In the genomic region with DNA sequence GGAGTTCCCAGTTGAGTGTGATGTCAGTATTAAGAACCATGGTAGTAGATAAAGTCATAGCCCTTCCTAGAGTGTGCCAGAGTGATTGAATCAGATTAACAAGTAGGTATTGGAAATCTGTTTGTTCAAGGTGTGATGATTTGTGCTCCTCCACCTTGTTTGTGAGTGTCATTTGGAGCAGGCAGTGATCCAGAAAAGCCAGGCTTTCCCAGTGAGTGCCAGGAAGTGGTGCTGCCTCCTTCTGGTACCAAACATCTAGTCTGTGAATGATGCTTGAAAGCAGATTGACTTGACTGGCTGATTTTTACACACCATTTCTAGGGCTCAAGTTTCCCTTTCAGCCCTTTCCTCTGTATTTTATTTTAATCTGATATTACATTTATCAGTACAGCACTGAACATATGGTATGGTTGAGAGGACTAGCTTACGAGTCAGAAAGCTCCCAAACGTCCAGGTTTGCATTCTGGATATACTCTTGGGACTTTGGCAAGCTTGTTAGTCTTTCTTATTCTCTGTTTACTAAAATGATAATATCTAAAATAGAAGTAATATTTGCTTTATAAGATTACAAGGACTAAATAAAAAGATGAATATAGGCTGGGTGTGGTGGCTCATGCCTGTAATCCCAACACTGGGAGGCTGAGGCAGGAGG, we compare ENCODE assay signal across 12 cellular contexts.
DNase-seq lines count a peak whose midpoint lies in the region; TF ChIP-seq lines count a peak whose summit lies in the region.
"Had no signal": no experiment of that assay in that cellular context is flagged by ENCODE, and none has a peak within 500 bp of the region (broad histone marks: within the 10 kb centered on the region; RNA-seq: fewer than 3 reads in every experiment).

No MANE protein-coding gene starts in this region.

- H3K36me3 ChIP-seq in Loucy (ENCODE audit: insufficient read depth, low read length) (no peaks in the 10 kb centered on the region), neural progenitor cell (no peaks in the 10 kb centered on the region), trophoblast cell (ENCODE audit: control insufficient read depth in 1 of 2, insufficient read depth in 2 of 2, low read length in 2 of 2) (peaks cover 0 to 5% of the 10 kb centered on the region in 2 experiments)
- H3K36me3 ChIP-seq: neutrophil, transverse colon had no signal

- no peak overlapping the region for H4K8ac ChIP-seq in trophoblast cell (ENCODE audit: low read depth, low read length)

- peak; percentile 15 for DNase-seq in DMS53 (lab: John Stamatoyannopoulos, UW)
- DNase-seq in DMS53 treated with DMSO at 0.1 percent for 48 hours (lab: John Stamatoyannopoulos, UW; ENCODE audit: unreplicated experiment) = no peak
- peak; percentile 49 for DNase-seq in choroid plexus epithelial cell (ENCODE audit: low read depth)
- DNase-seq in neural progenitor cell (ENCODE audit: low spot score) = peak; percentile 23
- DNase-seq in kidney glomerular epithelial cell (lab: John Stamatoyannopoulos, UW) = no peak
- DNase-seq in trophoblast cell = no peak
- DNase-seq in NCI-H1930 (lab: John Stamatoyannopoulos, UW) = no peak
- DNase-seq: activated T-cell treated with anti-CD3 and anti-CD28 coated beads, Interleukin-2, amount 50 U/mL, for 4 hours; NCI-H774; transverse colon had no signal

- H3K18ac ChIP-seq in trophoblast cell (ENCODE audit: low read length) = no peak overlapping the region

- H3K4me1 ChIP-seq in Loucy (ENCODE audit: insufficient read depth, low read length, poor library complexity, severe bottlenecking) (no peaks in the 10 kb centered on the region), neural progenitor cell (peaks cover 4% of the 10 kb centered on the region), trophoblast cell (ENCODE audit: control insufficient read depth in 1 of 2, insufficient read depth in 2 of 2, low read length in 2 of 2) (no peaks in the 10 kb centered on the region)

- H3K27ac ChIP-seq in neural progenitor cell = no peak overlapping the region
- H3K27ac ChIP-seq in trophoblast cell (ENCODE audit: low read depth, low read length) = no peak overlapping the region
- H3K27ac ChIP-seq: neutrophil, transverse colon had no signal

- H3K36me3 Mint-ChIP-seq in neural progenitor cell = peaks cover 3% of the 10 kb centered on the region

- no peaks in the 10 kb centered on the region for H3K27me3 ChIP-seq in Loucy (ENCODE audit: insufficient read depth, low read length, poor library complexity, severe bottlenecking)
- H3K27me3 ChIP-seq in neural progenitor cell = no peaks in the 10 kb centered on the region
- H3K27me3 ChIP-seq in trophoblast cell (ENCODE audit: insufficient read depth, low read length) = no peaks in the 10 kb centered on the region
- H3K27me3 ChIP-seq: neutrophil, transverse colon had no signal

- H3K14ac ChIP-seq in trophoblast cell (ENCODE audit: low read length) = no peak overlapping the region

- no peak overlapping the region for H2BK12ac ChIP-seq in trophoblast cell (ENCODE audit: low read length)

- no peaks in the 10 kb centered on the region for H3K9me3 ChIP-seq in Loucy (ENCODE audit: insufficient read depth, low read depth, low read length)
- H3K9me3 ChIP-seq in neural progenitor cell (ENCODE audit: low read depth) = no peaks in the 10 kb centered on the region
- no peaks in the 10 kb centered on the region for H3K9me3 ChIP-seq in trophoblast cell (ENCODE audit: insufficient read depth, low read depth, low read length)
- H3K9me3 ChIP-seq: neutrophil, transverse colon had no signal

- no peak overlapping the region for H3K4ac ChIP-seq in trophoblast cell (ENCODE audit: low read depth, low read length)

- H3K4me1 Mint-ChIP-seq in neural progenitor cell = peaks cover 33% of the 10 kb centered on the region

- H4K20me1 ChIP-seq in Loucy (ENCODE audit: insufficient read depth, low read length, poor library complexity, severe bottlenecking) = no peaks in the 10 kb centered on the region
- H4K20me1 ChIP-seq in neural progenitor cell (ENCODE audit: low read depth) = no peaks in the 10 kb centered on the region

- no peak overlapping the region for H2BK120ac ChIP-seq in trophoblast cell (ENCODE audit: insufficient read depth, low read length, poor library complexity)

- no peak overlapping the region for H3K4me3 Mint-ChIP-seq in neural progenitor cell
- H3K4me3 Mint-ChIP-seq: activated T-cell treated with anti-CD3 and anti-CD28 coated beads, Interleukin-2, amount 50 U/mL, for 4 hours had no signal

- TF ChIP-seq CTCF in Loucy (conservative IDR thresholded peaks at IDR 0.05; ENCODE audit: low read length) = peak; percentile 49
- peak; percentile 63 for TF ChIP-seq CTCF in choroid plexus epithelial cell (conservative IDR thresholded peaks at IDR 0.05; ENCODE audit: low read depth, low read length)
- peak; percentile 31 for TF ChIP-seq CTCF in neural progenitor cell (IDR thresholded peaks at IDR 0.05)

- no peak overlapping the region for H3K27ac Mint-ChIP-seq in neural progenitor cell

- H2AK5ac ChIP-seq in trophoblast cell (ENCODE audit: low read length) = no peak overlapping the region

- H3K4me3 ChIP-seq in Loucy (ENCODE audit: low read length, poor library complexity, severe bottlenecking) = no peak overlapping the region
- no peak overlapping the region for H3K4me3 ChIP-seq in choroid plexus epithelial cell (ENCODE audit: low read depth, low read length)
- H3K4me3 ChIP-seq in neural progenitor cell = no peak overlapping the region
- H3K4me3 ChIP-seq in trophoblast cell (ENCODE audit: low read depth, low read length) = no peak overlapping the region
- H3K4me3 ChIP-seq: transverse colon had no signal

- H2AFZ ChIP-seq in Loucy (ENCODE audit: low read length) = peak overlapping the region; percentile 33
- no peak overlapping the region for H2AFZ ChIP-seq in neural progenitor cell (replicated peaks)
- no peak overlapping the region for H2AFZ ChIP-seq in trophoblast cell (ENCODE audit: insufficient read depth, low read length, poor library complexity)

- H3F3A ChIP-seq in Loucy (ENCODE audit: low read depth) (no peaks in the 10 kb centered on the region), neural progenitor cell (ENCODE audit: low read depth) (peaks cover 12% of the 10 kb centered on the region)

- no peaks in the 10 kb centered on the region for H3K9me2 ChIP-seq in Loucy (replicated peaks; ENCODE audit: low read depth, low read length)

- no CpG with 5 or more reads among the region's 2 CpGs for WGBS in trophoblast cell (ENCODE audit: extremely low coverage, insufficient coverage, insufficient read length)

- H4K12ac ChIP-seq in trophoblast cell (ENCODE audit: low read depth, low read length) = no peak overlapping the region

- H3K79me2 ChIP-seq in Loucy (ENCODE audit: insufficient read depth, low read length) = no peaks in the 10 kb centered on the region
- no peaks in the 10 kb centered on the region for H3K79me2 ChIP-seq in neural progenitor cell (ENCODE audit: low read depth)
- no peaks in the 10 kb centered on the region for H3K79me2 ChIP-seq in trophoblast cell (ENCODE audit: control insufficient read depth, insufficient read depth, low read length, poor library complexity)

- no peaks in the 10 kb centered on the region for H3K27me3 Mint-ChIP-seq in neural progenitor cell (ENCODE audit: insufficient read depth, low read depth)

- H3K9me3 Mint-ChIP-seq in neural progenitor cell = no peaks in the 10 kb centered on the region
- H3K9me3 Mint-ChIP-seq: activated T-cell treated with anti-CD3 and anti-CD28 coated beads, Interleukin-2, amount 50 U/mL, for 4 hours had no signal

- H2BK5ac ChIP-seq in trophoblast cell (ENCODE audit: low read depth, low read length, poor library complexity) = no peak overlapping the region

- no peak overlapping the region for H3K4me2 ChIP-seq in Loucy (ENCODE audit: low read depth, low read length, poor library complexity, severe bottlenecking)
- no peak overlapping the region for H3K4me2 ChIP-seq in neural progenitor cell
- no peak overlapping the region for H3K4me2 ChIP-seq in trophoblast cell (ENCODE audit: low read length)

- H3K9ac ChIP-seq in Loucy (ENCODE audit: low read depth, low read length, poor library complexity, severe bottlenecking) = no peak overlapping the region
- H3K9ac ChIP-seq in neural progenitor cell = no peak overlapping the region
- H3K9ac ChIP-seq in trophoblast cell (ENCODE audit: low read length) = no peak overlapping the region

- no peak overlapping the region for H4K91ac ChIP-seq in trophoblast cell (ENCODE audit: low read depth, low read length)

- H3K79me1 ChIP-seq in trophoblast cell (ENCODE audit: low read length) = no peaks in the 10 kb centered on the region

- H3K23ac ChIP-seq in trophoblast cell (ENCODE audit: low read length) = no peak overlapping the region

Comparison
In these comparisons a context has a peak if more than half of its experiments do, and no peak if none do; other contexts are left out.
1. DNase-seq: peak in DMS53 (single experiment), choroid plexus epithelial cell (single experiment) and neural progenitor cell (single experiment); none in DMS53 treated with DMSO at 0.1 percent for 48 hours (single experiment), kidney glomerular epithelial cell (single experiment), trophoblast cell (0 of 2) and NCI-H1930 (0 of 2).
2. Peak in every context shown above with its lines, with median percentiles within 50 percentile points of each other: CTCF ChIP-seq.